8 cellular contexts compared by ENCODE assay signal in genomic region chr6:138107752-138108592, GRCh38. TPM values are rescaled to one million over a fixed set of nuclear protein-coding genes. Genes with fewer than 3 reads are reported as not detected.
DNase-seq lines count a peak whose midpoint lies in the region; TF ChIP-seq lines count a peak whose summit lies in the region.

No MANE protein-coding gene starts in this region.

- H3K27me3 ChIP-seq in HAP-1 (ENCODE audit: low read depth) = no peaks in the 10 kb centered on the region
- no peaks in the 10 kb centered on the region for H3K27me3 ChIP-seq in mammary epithelial cell (ENCODE audit: insufficient read depth, low read length)
- H3K27me3 ChIP-seq in stomach = peaks cover 0 to 21% (median 9%) of the 10 kb centered on the region in 3 donors

- peak overlapping the region; percentile 97 for H3K9ac ChIP-seq in mammary epithelial cell (ENCODE audit: insufficient read depth, low read length)

- H3K9me3 ChIP-seq in HAP-1 (no peaks in the 10 kb centered on the region), mammary epithelial cell (replicated peaks; ENCODE audit: insufficient read depth, low read length) (no peaks in the 10 kb centered on the region), stomach (no peaks in the 10 kb centered on the region)

- CTCF ChIA-PET in mammary epithelial cell (lab: Charles Lee; ENCODE audit: low non-redundant PET) = interaction anchor here (0.5 to 0.6 kb wide), 4 partner anchors 77 to 440 kb away, joined by 3 to 8 read pairs (median 4); no protein-coding TSS in a partner anchor

- peak overlapping the region; percentile 99 for H3K27ac ChIP-seq in mammary epithelial cell (ENCODE audit: insufficient read depth, low read depth, low read length)
- peak overlapping the region; percentile 86 to 96 (median 92) for H3K27ac ChIP-seq in stomach

- H3K4me3 ChIP-seq in HAP-1 (peak overlapping the region; percentile 54), mammary epithelial cell (replicated peaks in 1 of 3; ENCODE audit: insufficient read depth in 1 of 3, low read depth in 2 of 3, low read length in 3 of 3) (peak overlapping the region; percentile 66 to 82 (median 69)), stomach (peak overlapping the region; percentile 59 to 80 (median 76))

- dilution Hi-C loops in mammary epithelial cell (cut with HindIII; ENCODE audit: low sequenced_read_pairs) = no loop called here

- H3K4me2 ChIP-seq in mammary epithelial cell (ENCODE audit: insufficient read depth, low read depth, low read length) = peak overlapping the region; percentile 84

- no peak for TF ChIP-seq EP300 in stomach (IDR thresholded peaks at IDR 0.05)

- DNase-seq in DMS79 (lab: John Stamatoyannopoulos, UW) (peak; percentile 71), HAP-1 (ENCODE audit: low spot score in 2 of 2) (peak; percentile 4 to 32), NCI-H69 (lab: John Stamatoyannopoulos, UW) (peak; percentile 95), mammary epithelial cell (peak; percentile 55), left kidney (ENCODE audit: low read depth, low spot score) (peak; percentile 38), stomach (peak; percentile 70), AG08395 (ENCODE audit: low spot score) (no peak)
- no peak for DNase-seq in stimulated activated naive CD4-positive, alpha-beta T cell treated with Interleukin-2 at 50 U/mL for 16 hours (lab: John Stamatoyannopoulos, UW)

- no peaks in the 10 kb centered on the region for H4K20me1 ChIP-seq in mammary epithelial cell (ENCODE audit: insufficient read depth, low read length)

- peaks cover 46% of the 10 kb centered on the region for H3K79me2 ChIP-seq in mammary epithelial cell (ENCODE audit: insufficient read depth, low read length)

- no peak for TF ChIP-seq POLR2A in stomach (IDR thresholded peaks at IDR 0.05)

- under 1% methylated on average over 19 of the region's 24 CpGs for WGBS in mammary epithelial cell (ENCODE audit: low coverage, missing lambda C conversion rate)
- 5 to 13% (median 6%) methylated on average over 24 of the region's 24 CpGs for WGBS in stomach, 5 donors

- in situ Hi-C loops in HAP-1 (cut with MboI; ENCODE audit: low sequenced_read_pairs) (loop anchor here (5.0 to 10.0 kb wide), 2 partner anchors 106 to 413 kb away; no protein-coding TSS in a partner anchor), mammary epithelial cell (cut with MboI; ENCODE audit: low sequenced_read_pairs in 2 of 2) (loop anchor here (5.0 to 25.0 kb wide), 4 partner anchors 76 to 654 kb away; partner anchors contain the start of gene CCDC28A (in 2 of the 2))

- TF ChIP-seq CTCF in mammary epithelial cell (conservative IDR thresholded peaks at IDR 0.05 in 1 of 2, IDR thresholded peaks at IDR 0.05 in 1 of 2; ENCODE audit: extremely low read depth in 1 of 2, insufficient read depth in 1 of 2, low read depth in 1 of 2, low read length in 2 of 2) = peak in 1 of 2 donors; percentile 0
- TF ChIP-seq CTCF in stomach (IDR thresholded peaks at IDR 0.05) = no peak

- BruUV-seq in mammary epithelial cell (replicated peaks; lab: Mats Ljungman, UMichigan) = no TSS peak

- peak overlapping the region; percentile 67 for H2AFZ ChIP-seq in mammary epithelial cell (ENCODE audit: low read depth, low read length)

- H3K4me1 ChIP-seq in HAP-1 (peaks cover 22% of the 10 kb centered on the region), mammary epithelial cell (ENCODE audit: insufficient read depth, low read length) (peaks cover 22% of the 10 kb centered on the region), stomach (peaks cover 6 to 38% (median 28%) of the 10 kb centered on the region in 4 donors)

- intact Hi-C loops in mammary epithelial cell (cut with micrococcal nuclease) = loop anchor here (1.0 to 10.0 kb wide), 6 partner anchors 101 to 443 kb away; partner anchors contain the start of gene HEBP2
- intact Hi-C loops in stomach (cut with DNase I; ENCODE audit: low total_unique reads) = no loop called here

- no peaks in the 10 kb centered on the region for H3K36me3 ChIP-seq in HAP-1 (replicated peaks)
- H3K36me3 ChIP-seq in mammary epithelial cell (ENCODE audit: insufficient read depth, low read length) = no peaks in the 10 kb centered on the region
- no peaks in the 10 kb centered on the region for H3K36me3 ChIP-seq in stomach

RNA-seq across cellular contexts. Expression of gene PERP, which starts 0.8 kb away (rescaled TPM):
- 100 to 1,000 TPM; 266 to 424 TPM for total RNA-seq in mammary epithelial cell
- 159 TPM for polyA plus RNA-seq in mammary epithelial cell
- 226 TPM for polyA minus RNA-seq in mammary epithelial cell
- 10 to 100 TPM in 3 of 5 donors, 1 to 10 TPM in 2; 3.8 to 53.1 (median 12.8) TPM for total RNA-seq in stomach
- 100 to 1,000 TPM in 1 of 3 donors, 10 to 100 TPM in 2; 24.0 to 159 (median 24.2) TPM for polyA plus RNA-seq in stomach

RNA-seq across cellular contexts. Expression of gene ARFGEF3, which starts 53.8 kb away (rescaled TPM):
- total RNA-seq in mammary epithelial cell = 1 to 10 TPM; 1.6 to 7.3 TPM
- 0.51 TPM for polyA plus RNA-seq in mammary epithelial cell
- polyA minus RNA-seq in mammary epithelial cell = 2.8 TPM
- total RNA-seq in stomach = 10 to 100 TPM; 13.0 to 44.6 (median 32.1) TPM
- polyA plus RNA-seq in stomach = 1 to 10 TPM; 3.2 to 5.2 (median 4.3) TPM

Comparison
In these comparisons a context has a peak if more than half of its experiments do, and no peak if none do; other contexts are left out.
1. DNase-seq: peak in DMS79 (single experiment), HAP-1 (2 of 2), NCI-H69 (single experiment), mammary epithelial cell (single experiment), left kidney (single experiment) and stomach (single experiment); none in AG08395 (single experiment) and stimulated activated naive CD4-positive, alpha-beta T cell treated with Interleukin-2 at 50 U/mL for 16 hours (single experiment).
2. RNA of gene PERP, which starts 0.8 kb away (total RNA-seq): 266 to 424 TPM in mammary epithelial cell; 3.8 to 53.1 TPM in stomach; every median in the first group is over 4 times any median in the second.
3. Peak in every context shown above with its lines, with median percentiles within 50 percentile points of each other: H3K4me3 ChIP-seq.